In the genomic region with DNA sequence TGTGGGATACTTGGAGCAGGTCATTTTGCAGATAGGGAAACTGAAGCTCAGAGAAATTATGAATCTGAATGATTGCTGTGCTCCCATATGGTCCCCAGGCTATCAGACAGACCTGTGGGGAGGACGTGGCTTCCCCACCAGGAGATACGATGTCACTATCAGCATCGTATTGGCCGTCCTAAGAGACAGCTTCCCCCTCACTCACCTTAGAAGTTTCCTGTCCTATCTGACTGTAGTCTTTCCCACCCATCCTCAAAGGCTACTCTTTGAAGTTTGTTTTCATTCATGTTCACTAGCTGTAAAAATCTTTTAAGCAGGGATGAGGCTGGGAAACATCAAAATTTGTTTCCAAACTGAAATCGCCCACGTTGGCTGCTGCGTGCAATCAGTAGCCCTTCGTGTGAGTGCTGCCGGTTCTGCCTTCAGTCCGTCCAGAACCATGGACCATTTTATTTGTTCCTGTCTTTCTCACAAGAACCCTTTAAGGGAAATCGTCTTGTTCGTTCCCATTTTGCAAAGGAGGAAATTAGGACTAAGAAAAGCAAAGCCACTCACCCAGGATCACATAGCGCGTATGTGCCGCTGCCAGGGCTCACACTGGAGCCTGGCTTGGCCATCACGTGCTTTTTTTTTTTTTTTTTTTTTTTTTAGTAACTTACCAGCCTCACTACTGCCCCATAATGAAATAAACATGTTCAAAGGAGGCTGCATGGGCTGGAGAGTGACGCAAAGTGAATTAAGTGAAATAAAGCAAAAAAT, we compare ENCODE assay signal across 8 cellular contexts. TPM values are rescaled to one million over a fixed set of nuclear protein-coding genes. Genes with fewer than 3 reads are reported as not detected.
A peak's percentile ranks its signal among the peaks of the same experiment; 100 is the strongest.
DNase-seq lines count a peak whose midpoint lies in the region; ATAC-seq and TF ChIP-seq lines count a peak whose summit lies in the region.

No MANE protein-coding gene starts in this region.

- H3K27me3 ChIP-seq in lower lobe of right lung (ENCODE audit: low read depth) (no peaks in the 10 kb centered on the region), thyroid gland (no peaks in the 10 kb centered on the region)

- H3K9me3 ChIP-seq in lower lobe of right lung (no peaks in the 10 kb centered on the region), thyroid gland (no peaks in the 10 kb centered on the region)

- H3K27ac ChIP-seq in lower lobe of right lung (peak overlapping the region; percentile 84), thyroid gland (peak overlapping the region; percentile 56 to 90 (median 67))

- peak; percentile 52 for DNase-seq in Daoy (ENCODE audit: low read depth)
- DNase-seq in NCI-H446 treated with DMSO at 0.1 percent for 48 hours (lab: John Stamatoyannopoulos, UW): peak; percentile 15
- DNase-seq in cerebellum (ENCODE audit: low spot score): peak; percentile 71
- DNase-seq in lower lobe of right lung: no peak
- peak; percentile 47 to 49 for DNase-seq in thyroid gland

- H3K4me3 ChIP-seq in lower lobe of right lung (peak overlapping the region; percentile 75), thyroid gland (replicated peaks in 1 of 3) (no peak overlapping the region)

- H3K36me3 ChIP-seq in lower lobe of right lung: no peaks in the 10 kb centered on the region
- no peaks in the 10 kb centered on the region for H3K36me3 ChIP-seq in thyroid gland

- WGBS in thyroid gland, 2 donors: 54 to 58% methylated on average over 17 of the region's 17 CpGs

- no peak for TF ChIP-seq CTCF in lower lobe of right lung (IDR thresholded peaks at IDR 0.05)
- TF ChIP-seq CTCF in thyroid gland (IDR thresholded peaks at IDR 0.05): no peak

- H3K4me1 ChIP-seq in lower lobe of right lung: peaks cover 43% of the 10 kb centered on the region
- H3K4me1 ChIP-seq in thyroid gland: peaks cover 33 to 40% of the 10 kb centered on the region in 2 donors

- intact Hi-C loops in lower lobe of right lung (cut with DNase I): no loop called here
- intact Hi-C loops in thyroid gland (cut with DNase I): no loop called here

- TF ChIP-seq POLR2A in thyroid gland (IDR thresholded peaks at IDR 0.05): peak in 1 of 2 donors; percentile 11

- ATAC-seq in lower lobe of right lung (peak; percentile 8 to 26), GM19467 (IDR thresholded peaks at IDR 0.05; ENCODE audit: unreplicated experiment) (no peak), GM21390 (IDR thresholded peaks at IDR 0.05; ENCODE audit: unreplicated experiment) (no peak), GM18502 (IDR thresholded peaks at IDR 0.05; ENCODE audit: poor library complexity, unreplicated experiment) (no peak)

RNA-seq across cellular contexts. Expression of gene KDM2B, which starts 1.0 kb away (rescaled TPM):
- 21.5 and 39.4 TPM in 2 replicates for total RNA-seq in Daoy (2014; rRNA removed; shearing (Covaris generic))
- total RNA-seq in cerebellum (48.4 TPM), lower lobe of right lung (36.8 TPM), thyroid gland (10 to 100 TPM; 15.5 to 32.1 (median 21.2) TPM)

RNA-seq across cellular contexts. Expression of gene ORAI1, which starts 44.5 kb away (rescaled TPM):
- total RNA-seq in Daoy (2014; rRNA removed; shearing (Covaris generic)): 4.4 and 4.5 TPM in 2 replicates
- 4.0 TPM for total RNA-seq in cerebellum
- 39.0 TPM for total RNA-seq in lower lobe of right lung
- 10 to 100 TPM; 12.7 to 27.1 (median 17.0) TPM for total RNA-seq in thyroid gland

Comparison
In these comparisons a context has a peak if more than half of its experiments do, and no peak if none do; other contexts are left out.
1. ATAC-seq: peak in lower lobe of right lung (2 of 2); none in GM19467 (single experiment), GM21390 (single experiment) and GM18502 (single experiment).